9 cellular contexts compared by ENCODE assay signal in genomic region chr9:125361837-125362531, GRCh38.
A peak's percentile ranks its signal among the peaks of the same experiment; 100 is the strongest.
DNase-seq lines count a peak whose midpoint lies in the region; FAIRE-seq and TF ChIP-seq lines count a peak whose summit lies in the region.
"Had no signal": no experiment of that assay in that cellular context is flagged by ENCODE, and none has a peak within 500 bp of the region (broad histone marks: within the 10 kb centered on the region; RNA-seq: fewer than 3 reads in every experiment).

No MANE protein-coding gene starts in this region.

- DNase-seq in D721Med (ENCODE audit: insufficient read length, low spot score): no peak
- DNase-seq in lung microvascular endothelial cell (ENCODE audit: low read depth in 2 of 2): peak; percentile 29 to 42
- DNase-seq in RCC 7860 (ENCODE audit: low spot score): no peak
- no peak for DNase-seq in tibial nerve (ENCODE audit: low spot score in 2 of 2)
- no peak for DNase-seq in AG08396 (ENCODE audit: low spot score)
- no peak for DNase-seq in T1000 (lab: John Stamatoyannopoulos, UW)

- no peaks in the 10 kb centered on the region for H3K4me1 ChIP-seq in tibial nerve
- H3K4me1 ChIP-seq: SJSA1 had no signal

- peak; percentile 19 for TF ChIP-seq CTCF in D721Med (IDR thresholded peaks at IDR 0.05; ENCODE audit: insufficient read depth, missing control alignments)
- peak; percentile 23; the same call in 1 of the 2 replicates for TF ChIP-seq CTCF in WI38 (IDR thresholded peaks at IDR 0.05; ENCODE audit: low read depth, low read length)
- no peak for TF ChIP-seq CTCF in tibial nerve (IDR thresholded peaks at IDR 0.05)

- H3K36me3 Mint-ChIP-seq in IgD-negative memory B cell: no peaks in the 10 kb centered on the region

- H3K27me3 ChIP-seq in tibial nerve: no peaks in the 10 kb centered on the region
- H3K27me3 ChIP-seq: SJSA1 had no signal

- peaks cover 0 to 94% (median 22%) of the 10 kb centered on the region in 3 donors for H3K36me3 ChIP-seq in tibial nerve

- no peaks in the 10 kb centered on the region for H3K4me1 Mint-ChIP-seq in IgD-negative memory B cell

- H3K9me3 ChIP-seq in tibial nerve: no peaks in the 10 kb centered on the region
- H3K9me3 ChIP-seq: SJSA1 had no signal

- no peaks in the 10 kb centered on the region for H3K9me3 Mint-ChIP-seq in IgD-negative memory B cell

- H3K27ac ChIP-seq in tibial nerve: no peak overlapping the region
- H3K27ac ChIP-seq: SJSA1 had no signal

- H3K27ac Mint-ChIP-seq in IgD-negative memory B cell: peak overlapping the region in 2 of 3 donors; percentile 51 to 53

- FAIRE-seq in D721Med (lab: Jason Lieb, UNC) (peak; percentile 6), RCC 7860 (lab: Jason Lieb, UNC) (no peak)

- no peak overlapping the region for H3K4me3 Mint-ChIP-seq in IgD-negative memory B cell

- H3K4me3 ChIP-seq in WI38 (ENCODE audit: low read depth, low read length): no peak overlapping the region
- no peak overlapping the region for H3K4me3 ChIP-seq in tibial nerve
- H3K4me3 ChIP-seq: SJSA1 had no signal

- 66 to 68% methylated on average over 5 of the region's 5 CpGs for WGBS in tibial nerve, 2 donors

- TF ChIP-seq EP300 in tibial nerve (IDR thresholded peaks at IDR 0.05): no peak

- no peaks in the 10 kb centered on the region for H3K27me3 Mint-ChIP-seq in IgD-negative memory B cell

- TF ChIP-seq POLR2A in tibial nerve (IDR thresholded peaks at IDR 0.05): no peak

Comparison
In these comparisons a context has a peak if more than half of its experiments do, and no peak if none do; other contexts are left out.
1. DNase-seq: peak in lung microvascular endothelial cell (2 of 2); none in D721Med (single experiment), RCC 7860 (single experiment), tibial nerve (0 of 2), AG08396 (single experiment) and T1000 (single experiment).
2. CTCF ChIP-seq: peak in D721Med (single experiment) and WI38 (single experiment); none in tibial nerve (0 of 5).